1 cellular context compared by ENCODE assay signal in genomic region chrX:154409222-154409871, GRCh38.
A peak's percentile ranks its signal among the peaks of the same experiment; 100 is the strongest.
TF ChIP-seq lines count a peak whose summit lies in the region.

Gene DNASE1L1, minus strand, starts transcription at chrX:154409254. Its CDS starts 3,686 bp downstream, at chrX:154405568.

TF ChIP-seq in HepG2, 621 proteins besides CTCF, POLR2A, EP300 and RAD21 (continued from another document):
- TF ChIP-seq ZNF687 (CRISPR knock-in tag; IDR thresholded peaks at IDR 0.05) (peak; percentile 77), STAT6 (CRISPR knock-in tag; IDR thresholded peaks at IDR 0.05; ENCODE audit: borderline replicate concordance) (no peak), SAFB2 (CRISPR knock-in tag; IDR thresholded peaks at IDR 0.05; ENCODE audit: borderline replicate concordance, low read depth) (no peak), IRF2 (CRISPR knock-in tag; IDR thresholded peaks at IDR 0.05) (peak; percentile 42; the same call in 1 of the 2 replicates), PHF8 (CRISPR knock-in tag; IDR thresholded peaks at IDR 0.05) (peak; percentile 25; the same call in 1 of the 2 replicates), JUND (CRISPR knock-in tag; IDR thresholded peaks at IDR 0.05) (peak; percentile 71; the same call in 1 of the 2 replicates), TOPORS (CRISPR knock-in tag; IDR thresholded peaks at IDR 0.05) (no peak), ATF3 (CRISPR knock-in tag; IDR thresholded peaks at IDR 0.05) (0 out of 2 replicates have a peak, but pooled peaks have one; percentile 23), SOX13 (IDR thresholded peaks at IDR 0.05) (no peak), SOX13 (CRISPR knock-in tag; conservative IDR thresholded peaks at IDR 0.05 in 1 of 2, IDR thresholded peaks at IDR 0.05 in 1 of 2) (0 out of 4 replicates have a peak, but pooled peaks of 1 of the 2 experiments have one; percentile 11), GATA4 (IDR thresholded peaks at IDR 0.05; ENCODE audit: borderline replicate concordance, low read depth) (no peak), RXRA (CRISPR knock-in tag; IDR thresholded peaks at IDR 0.05) (peak; percentile 10; the same call in 1 of the 2 replicates), RFX5 (IDR thresholded peaks at IDR 0.05; ENCODE audit: low read depth, low read length) (peak; percentile 97)
